8 cellular contexts compared by ENCODE assay signal in genomic region chr7:130009848-130010688, GRCh38. TPM values are rescaled to one million over a fixed set of nuclear protein-coding genes. Genes with fewer than 3 reads are reported as not detected.
DNase-seq lines count a peak whose midpoint lies in the region; ATAC-seq and TF ChIP-seq lines count a peak whose summit lies in the region.

No MANE protein-coding gene starts in this region.

- H3K9me3 ChIP-seq in SU-DHL-6 (ENCODE audit: insufficient read depth, low read length) (no peaks in the 10 kb centered on the region), esophagus squamous epithelium (no peaks in the 10 kb centered on the region), skeletal muscle tissue (ENCODE audit: control insufficient read depth in 3 of 3, low read length in 3 of 3) (no peaks in the 10 kb centered on the region)

- no peak overlapping the region for H3K4me3 Mint-ChIP-seq in activated naive CD4-positive, alpha-beta T cell treated with anti-CD3 and anti-CD28 coated beads, Interleukin-2, amount 10 ng/mL, durations not matched to agents 7 days and 5 days

- H3K9me3 Mint-ChIP-seq in activated naive CD4-positive, alpha-beta T cell treated with anti-CD3 and anti-CD28 coated beads, Interleukin-2, amount 10 ng/mL, durations not matched to agents 7 days and 5 days = no peaks in the 10 kb centered on the region

- H3K36me3 ChIP-seq in SU-DHL-6 (ENCODE audit: low read length) (no peaks in the 10 kb centered on the region), esophagus squamous epithelium (no peaks in the 10 kb centered on the region), skeletal muscle tissue (ENCODE audit: control insufficient read depth in 3 of 3, insufficient read depth in 3 of 3, low read length in 3 of 3) (no peaks in the 10 kb centered on the region), H7 (replicated peaks; ENCODE audit: control insufficient read depth, insufficient read depth, low read length) (no peaks in the 10 kb centered on the region)

- no peaks in the 10 kb centered on the region for H3K79me2 ChIP-seq in SU-DHL-6 (ENCODE audit: insufficient read depth, low read length)

- H3K4me1 ChIP-seq in esophagus squamous epithelium (peaks cover 13 to 30% (median 18%) of the 10 kb centered on the region in 3 donors), skeletal muscle tissue (ENCODE audit: control insufficient read depth in 3 of 3, insufficient read depth in 3 of 3, low read length in 3 of 3) (peaks cover 9 to 19% (median 14%) of the 10 kb centered on the region in 3 donors)

- peaks cover 5% of the 10 kb centered on the region for H3K27me3 Mint-ChIP-seq in activated naive CD4-positive, alpha-beta T cell treated with anti-CD3 and anti-CD28 coated beads, Interleukin-2, amount 10 ng/mL, durations not matched to agents 7 days and 5 days

- H3F3A ChIP-seq in SU-DHL-6 (ENCODE audit: insufficient read depth) = no peaks in the 10 kb centered on the region

- H3K9ac ChIP-seq in SU-DHL-6 (ENCODE audit: low read length) = peak overlapping the region; percentile 8; the same call in 1 of the 2 replicates
- H3K9ac ChIP-seq in skeletal muscle tissue (ENCODE audit: low read depth in 1 of 3, low read length in 3 of 3) = peak overlapping the region in 2 of 3 donors; percentile 25 to 46

- H3K4me2 ChIP-seq in SU-DHL-6 (ENCODE audit: low read depth, low read length, poor library complexity, severe bottlenecking) = no peak overlapping the region

- intact Hi-C loops in esophagus squamous epithelium (cut with DNase I) = loop anchor here (5.0 to 10.0 kb wide), 2 partner anchors 183 to 345 kb away; no protein-coding TSS in a partner anchor

- H3K4me1 Mint-ChIP-seq in activated naive CD4-positive, alpha-beta T cell treated with anti-CD3 and anti-CD28 coated beads, Interleukin-2, amount 10 ng/mL, durations not matched to agents 7 days and 5 days = peaks cover 8% of the 10 kb centered on the region

- H3K27ac Mint-ChIP-seq in activated naive CD4-positive, alpha-beta T cell treated with anti-CD3 and anti-CD28 coated beads, Interleukin-2, amount 10 ng/mL, durations not matched to agents 7 days and 5 days = no peak overlapping the region

- H3K27me3 ChIP-seq in SU-DHL-6 (ENCODE audit: low read length) = no peaks in the 10 kb centered on the region
- H3K27me3 ChIP-seq in esophagus squamous epithelium = no peaks in the 10 kb centered on the region
- H3K27me3 ChIP-seq in skeletal muscle tissue (ENCODE audit: control insufficient read depth in 3 of 3, insufficient read depth in 3 of 3, low read length in 3 of 3) = no peaks in the 10 kb centered on the region
- no peaks in the 10 kb centered on the region for H3K27me3 ChIP-seq in H7 (ENCODE audit: control insufficient read depth, insufficient read depth, low read length)

- no peak for TF ChIP-seq CTCF in SU-DHL-6 (IDR thresholded peaks at IDR 0.05; ENCODE audit: insufficient read depth, low read length, poor library complexity, severe bottlenecking)
- TF ChIP-seq CTCF in esophagus squamous epithelium (IDR thresholded peaks at IDR 0.05) = no peak

- DNase-seq in activated naive CD4-positive, alpha-beta T cell treated with Interleukin-2 at 50 U/mL for 16 hours = peak; percentile 10
- no peak for DNase-seq in activated naive CD4-positive, alpha-beta T cell treated with anti-CD3 and anti-CD28 coated beads, Interleukin-2, amount 10 ng/mL, durations not matched to agents 7 days and 5 days
- DNase-seq in esophagus squamous epithelium (lab: John Stamatoyannopoulos, UW) (no peak), NCI-H1105 (lab: John Stamatoyannopoulos, UW) (no peak), H7 (no peak)

- WGBS in esophagus squamous epithelium, 2 donors = 49% methylated on average over 7 to 8 of the region's 9 CpGs

- H3K9me2 ChIP-seq in SU-DHL-6 (replicated peaks; ENCODE audit: insufficient read depth, low read length) = no peaks in the 10 kb centered on the region

- CTCF ChIA-PET in activated naive CD4-positive, alpha-beta T cell treated with anti-CD3 and anti-CD28 coated beads, Interleukin-2, amount 10 ng/mL, durations not matched to agents 7 days and 5 days (lab: Charles Lee) = interaction anchor here (1.0 to 9.7 kb wide), 7 partner anchors 27 to 345 kb away, joined by 3 to 135 read pairs (median 4); no protein-coding TSS in a partner anchor

- no peak for TF ChIP-seq POLR2A in esophagus squamous epithelium (IDR thresholded peaks at IDR 0.05)

- H3K4me3 ChIP-seq in SU-DHL-6 (ENCODE audit: insufficient read depth, low read length, poor library complexity, severe bottlenecking) = no peak overlapping the region
- no peak overlapping the region for H3K4me3 ChIP-seq in esophagus squamous epithelium
- H3K4me3 ChIP-seq in skeletal muscle tissue (ENCODE audit: low read length in 3 of 3) = no peak overlapping the region
- H3K4me3 ChIP-seq in H7 (ENCODE audit: insufficient read depth, low read depth, low read length) = no peak overlapping the region

- H3K36me3 Mint-ChIP-seq in activated naive CD4-positive, alpha-beta T cell treated with anti-CD3 and anti-CD28 coated beads, Interleukin-2, amount 10 ng/mL, durations not matched to agents 7 days and 5 days = no peaks in the 10 kb centered on the region

- H4K20me1 ChIP-seq in SU-DHL-6 (ENCODE audit: low read depth, low read length) = no peaks in the 10 kb centered on the region

- peak; percentile 22 for ATAC-seq in HG02973 (IDR thresholded peaks at IDR 0.05; ENCODE audit: unreplicated experiment)

- peak overlapping the region; percentile 44 for H2AFZ ChIP-seq in SU-DHL-6 (ENCODE audit: low read depth, low read length, severe bottlenecking)

- H3K27ac ChIP-seq in SU-DHL-6 (ENCODE audit: low read depth, low read length) = no peak overlapping the region
- H3K27ac ChIP-seq in esophagus squamous epithelium = peak overlapping the region; percentile 75 to 83 (median 82)
- peak overlapping the region; percentile 57 for H3K27ac ChIP-seq in skeletal muscle tissue (ENCODE audit: low read depth, low read length)

RNA-seq across cellular contexts. Expression of gene ZC3HC1, which starts 41.1 kb away (rescaled TPM):
- total RNA-seq in esophagus squamous epithelium (1 to 10 TPM; 5.6 to 9.3 (median 8.9) TPM), skeletal muscle tissue (26.1 TPM)
- 49.9 and 57.9 TPM in 2 replicates for total RNA-seq in H7 (2014; rRNA removed; shearing (Covaris generic))

RNA-seq across cellular contexts. Expression of gene UBE2H, which starts 57.3 kb away (rescaled TPM):
- total RNA-seq in esophagus squamous epithelium = 100 to 1,000 TPM in 2 of 4 donors, 10 to 100 TPM in 2; 60.1 to 113 (median 88.7) TPM
- total RNA-seq in skeletal muscle tissue = 61.6 TPM
- 33.7 and 58.9 TPM in 2 replicates for total RNA-seq in H7 (2014; rRNA removed; shearing (Covaris generic))
